27 cellular contexts compared by ENCODE assay signal in the genomic region with DNA sequence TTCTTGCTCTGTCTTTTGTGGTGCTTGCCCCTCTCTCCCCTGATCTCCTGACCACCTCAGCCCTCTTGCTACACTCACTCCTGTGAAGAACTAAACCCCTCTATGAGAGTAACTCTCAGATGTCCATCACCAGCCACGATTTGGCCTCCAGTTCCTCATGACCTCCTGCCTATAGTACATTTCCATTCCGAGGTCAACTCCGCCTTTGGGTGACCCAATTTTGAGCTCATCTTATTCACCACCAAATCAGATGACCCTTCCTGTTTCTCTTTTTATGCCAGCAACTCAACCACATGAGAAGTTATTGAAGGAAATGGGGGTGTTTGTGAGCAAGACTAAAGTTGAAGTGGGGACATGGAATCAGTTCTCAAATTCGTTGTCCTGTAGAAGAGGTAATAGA.
"Had no signal": no experiment of that assay in that cellular context is flagged by ENCODE, and none has a peak within 500 bp of the region (broad histone marks: within the 10 kb centered on the region; RNA-seq: fewer than 3 reads in every experiment).

No MANE protein-coding gene starts in this region.

- H3K9me3 Mint-ChIP-seq: activated CD8-positive, alpha-beta T cell treated with anti-CD3 and anti-CD28 coated beads for 36 hours; activated naive CD4-positive, alpha-beta T cell treated with anti-CD3 and anti-CD28 coated beads, Interleukin-2, amount 50 U/mL, for 72 hours; activated T-cell treated with anti-CD3 and anti-CD28 coated beads, Interleukin-2, amount 50 U/mL, for 4 hours; activated T-helper 17 cell treated with anti-CD3 and anti-CD28 coated beads, Interleukin-2, amount 50 U/mL, for 72 hours; memory B cell; natural killer cell; neural progenitor cell; stimulated activated effector memory CD8-positive, alpha-beta T cell treated with anti-CD3 and anti-CD28 coated beads, Interleukin-12 subunit alpha, Interleukin-12 subunit beta, amount 100 ng/mL, for 72 hours; stimulated activated naive CD8-positive, alpha-beta T cell treated with anti-CD3 and anti-CD28 coated beads, Interleukin-15, Interleukin-2, amounts not matched to agents 100 ng/mL and 50 ng/mL, for 24 hours had no signal

- H3K27me3 ChIP-seq: colonic mucosa, dorsolateral prefrontal cortex, sigmoid colon had no signal

- H3K4me2 ChIP-seq: neural progenitor cell, SK-N-SH had no signal

- H3K27ac Mint-ChIP-seq: activated CD8-positive, alpha-beta T cell treated with anti-CD3 and anti-CD28 coated beads for 36 hours; activated naive CD4-positive, alpha-beta T cell treated with anti-CD3 and anti-CD28 coated beads, Interleukin-2, amount 50 U/mL, for 72 hours; activated T-helper 17 cell treated with anti-CD3 and anti-CD28 coated beads, Interleukin-2, amount 50 U/mL, for 72 hours; memory B cell; natural killer cell; neural progenitor cell; stimulated activated effector memory CD8-positive, alpha-beta T cell treated with anti-CD3 and anti-CD28 coated beads, Interleukin-12 subunit alpha, Interleukin-12 subunit beta, amount 100 ng/mL, for 72 hours; stimulated activated naive CD8-positive, alpha-beta T cell treated with anti-CD3 and anti-CD28 coated beads, Interleukin-15, Interleukin-2, amounts not matched to agents 100 ng/mL and 50 ng/mL, for 24 hours; T-helper 17 cell had no signal

- H3K36me3 Mint-ChIP-seq: activated naive CD4-positive, alpha-beta T cell treated with anti-CD3 and anti-CD28 coated beads, Interleukin-2, amount 50 U/mL, for 72 hours; memory B cell; natural killer cell; neural progenitor cell; stimulated activated effector memory CD8-positive, alpha-beta T cell treated with anti-CD3 and anti-CD28 coated beads, Interleukin-12 subunit alpha, Interleukin-12 subunit beta, amount 100 ng/mL, for 72 hours had no signal

- H3K9me3 ChIP-seq: colonic mucosa, sigmoid colon, SK-N-SH, thoracic aorta had no signal

- H3K4me1 ChIP-seq: colonic mucosa had no signal

- ATAC-seq: activated CD8-positive, alpha-beta T cell treated with anti-CD3 and anti-CD28 coated beads for 36 hours; activated naive CD4-positive, alpha-beta T cell treated with anti-CD3 and anti-CD28 coated beads, Interleukin-2, amount 50 U/mL, for 72 hours; activated T-cell treated with anti-CD3 and anti-CD28 coated beads, Interleukin-2, amount 50 U/mL, for 4 hours; activated T-helper 17 cell treated with anti-CD3 and anti-CD28 coated beads, Interleukin-2, amount 50 U/mL, for 72 hours; natural killer cell; stimulated activated effector memory CD8-positive, alpha-beta T cell treated with anti-CD3 and anti-CD28 coated beads, Interleukin-12 subunit alpha, Interleukin-12 subunit beta, amount 100 ng/mL, for 72 hours; T-helper 17 cell had no signal

- H3K36me3 ChIP-seq: colonic mucosa, neural progenitor cell, sigmoid colon, thoracic aorta had no signal

- H3K9ac ChIP-seq: neural progenitor cell, SK-N-SH had no signal

- H3K27ac ChIP-seq: colonic mucosa, dorsolateral prefrontal cortex, neural progenitor cell, thoracic aorta had no signal

- H3K4me1 Mint-ChIP-seq: activated T-helper 17 cell treated with anti-CD3 and anti-CD28 coated beads, Interleukin-2, amount 50 U/mL, for 72 hours; stimulated activated effector memory CD8-positive, alpha-beta T cell treated with anti-CD3 and anti-CD28 coated beads, Interleukin-12 subunit alpha, Interleukin-12 subunit beta, amount 100 ng/mL, for 72 hours had no signal

- H2AFZ ChIP-seq: neural progenitor cell had no signal

- H3K4me3 ChIP-seq: colonic mucosa, dorsolateral prefrontal cortex, neural progenitor cell, sigmoid colon, thoracic aorta had no signal

- DNase-seq: activated CD4-positive, alpha-beta T cell treated with anti-CD3 and anti-CD28 coated beads, Interleukin-2, amount 50 U/mL, for 1 hour; activated CD4-positive, CD25-positive, alpha-beta regulatory T cell treated with anti-CD3 and anti-CD28 coated beads, Interleukin-2, amount 50 U/mL, for 72 hours; activated CD8-positive, alpha-beta T cell treated with anti-CD3 and anti-CD28 coated beads for 36 hours; activated gamma-delta T cell treated with Interleukin-2 at 50 U/mL for 16 hours; activated T-cell treated with anti-CD3 and anti-CD28 coated beads, Interleukin-2, amount 50 U/mL, for 4 hours; anterior cingulate cortex; cerebellar nuclear complex; colonic mucosa; dorsolateral prefrontal cortex; effector memory CD4-positive, alpha-beta T cell; erythroblast; head of caudate nucleus; natural killer cell; occipital lobe; sigmoid colon; SK-N-SH; small intestine; stimulated activated CD4-positive, alpha-beta T cell treated with anti-CD3 and anti-CD28 coated beads, Interleukin-4, amount 100 ng/mL, for 24 hours; T-helper 17 cell; T1000 had no signal

- H3K4me3 Mint-ChIP-seq: activated CD8-positive, alpha-beta T cell treated with anti-CD3 and anti-CD28 coated beads for 36 hours; activated T-cell treated with anti-CD3 and anti-CD28 coated beads, Interleukin-2, amount 50 U/mL, for 4 hours; activated T-helper 17 cell treated with anti-CD3 and anti-CD28 coated beads, Interleukin-2, amount 50 U/mL, for 72 hours; memory B cell; natural killer cell; neural progenitor cell; stimulated activated effector memory CD8-positive, alpha-beta T cell treated with anti-CD3 and anti-CD28 coated beads, Interleukin-12 subunit alpha, Interleukin-12 subunit beta, amount 100 ng/mL, for 72 hours; stimulated activated naive CD8-positive, alpha-beta T cell treated with anti-CD3 and anti-CD28 coated beads, Interleukin-15, Interleukin-2, amounts not matched to agents 100 ng/mL and 50 ng/mL, for 24 hours; T-helper 17 cell had no signal
